Comparison of ENCODE assay signal across 1 cellular context in genomic region chr16:81378049-81378448, GRCh38.
TF ChIP-seq lines count a peak whose summit lies in the region.

No MANE protein-coding gene starts in this region.

TF ChIP-seq in SK-N-SH treated with all-trans-retinoic acid at 6 μM for 48 hours, 23 proteins besides CTCF, POLR2A, EP300 and RAD21 (continued from another document):
- TF ChIP-seq TSHZ2 (CRISPR knock-in tag; IDR thresholded peaks at IDR 0.05): no peak
- TF ChIP-seq OSR1 (CRISPR knock-in tag; IDR thresholded peaks at IDR 0.05): no peak
- TF ChIP-seq ZFP3 (CRISPR knock-in tag; IDR thresholded peaks at IDR 0.05): no peak
- TF ChIP-seq PPARA (CRISPR knock-in tag; IDR thresholded peaks at IDR 0.05; ENCODE audit: borderline replicate concordance): no peak
- TF ChIP-seq TCF4 (CRISPR knock-in tag; IDR thresholded peaks at IDR 0.05; ENCODE audit: borderline replicate concordance): no peak
- TF ChIP-seq, protein P1, sequence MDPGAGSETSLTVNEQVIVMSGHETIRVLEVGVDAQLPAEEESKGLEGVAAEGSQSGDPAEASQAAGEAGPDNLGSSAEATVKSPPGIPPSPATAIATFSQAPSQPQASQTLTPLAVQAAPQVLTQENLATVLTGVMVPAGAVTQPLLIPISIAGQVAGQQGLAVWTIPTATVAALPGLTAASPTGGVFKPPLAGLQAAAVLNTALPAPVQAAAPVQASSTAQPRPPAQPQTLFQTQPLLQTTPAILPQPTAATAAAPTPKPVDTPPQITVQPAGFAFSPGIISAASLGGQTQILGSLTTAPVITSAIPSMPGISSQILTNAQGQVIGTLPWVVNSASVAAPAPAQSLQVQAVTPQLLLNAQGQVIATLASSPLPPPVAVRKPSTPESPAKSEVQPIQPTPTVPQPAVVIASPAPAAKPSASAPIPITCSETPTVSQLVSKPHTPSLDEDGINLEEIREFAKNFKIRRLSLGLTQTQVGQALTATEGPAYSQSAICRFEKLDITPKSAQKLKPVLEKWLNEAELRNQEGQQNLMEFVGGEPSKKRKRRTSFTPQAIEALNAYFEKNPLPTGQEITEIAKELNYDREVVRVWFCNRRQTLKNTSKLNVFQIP (CRISPR knock-in tag; IDR thresholded peaks at IDR 0.05; ENCODE audit: borderline replicate concordance, low read depth): no peak
- TF ChIP-seq CSDC2 (CRISPR knock-in tag; IDR thresholded peaks at IDR 0.05): no peak
- no peak for TF ChIP-seq RARB (CRISPR knock-in tag; IDR thresholded peaks at IDR 0.05)
- TF ChIP-seq ESRRG (CRISPR knock-in tag; IDR thresholded peaks at IDR 0.05): no peak
- TF ChIP-seq, protein P2, sequence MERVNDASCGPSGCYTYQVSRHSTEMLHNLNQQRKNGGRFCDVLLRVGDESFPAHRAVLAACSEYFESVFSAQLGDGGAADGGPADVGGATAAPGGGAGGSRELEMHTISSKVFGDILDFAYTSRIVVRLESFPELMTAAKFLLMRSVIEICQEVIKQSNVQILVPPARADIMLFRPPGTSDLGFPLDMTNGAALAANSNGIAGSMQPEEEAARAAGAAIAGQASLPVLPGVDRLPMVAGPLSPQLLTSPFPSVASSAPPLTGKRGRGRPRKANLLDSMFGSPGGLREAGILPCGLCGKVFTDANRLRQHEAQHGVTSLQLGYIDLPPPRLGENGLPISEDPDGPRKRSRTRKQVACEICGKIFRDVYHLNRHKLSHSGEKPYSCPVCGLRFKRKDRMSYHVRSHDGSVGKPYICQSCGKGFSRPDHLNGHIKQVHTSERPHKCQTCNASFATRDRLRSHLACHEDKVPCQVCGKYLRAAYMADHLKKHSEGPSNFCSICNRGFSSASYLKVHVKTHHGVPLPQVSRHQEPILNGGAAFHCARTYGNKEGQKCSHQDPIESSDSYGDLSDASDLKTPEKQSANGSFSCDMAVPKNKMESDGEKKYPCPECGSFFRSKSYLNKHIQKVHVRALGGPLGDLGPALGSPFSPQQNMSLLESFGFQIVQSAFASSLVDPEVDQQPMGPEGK (CRISPR knock-in tag; IDR thresholded peaks at IDR 0.05; ENCODE audit: borderline replicate concordance): no peak
- no peak for TF ChIP-seq CSRNP3 (CRISPR knock-in tag; IDR thresholded peaks at IDR 0.05)
- TF ChIP-seq SNAI2 (CRISPR knock-in tag; IDR thresholded peaks at IDR 0.05): no peak
- TF ChIP-seq ZFP30 (CRISPR knock-in tag; IDR thresholded peaks at IDR 0.05): no peak
- TF ChIP-seq ZNF565 (CRISPR knock-in tag; conservative IDR thresholded peaks at IDR 0.05; ENCODE audit: low read depth): no peak
- TF ChIP-seq ZNF70 (CRISPR knock-in tag; IDR thresholded peaks at IDR 0.05): no peak
- TF ChIP-seq, protein P3, sequence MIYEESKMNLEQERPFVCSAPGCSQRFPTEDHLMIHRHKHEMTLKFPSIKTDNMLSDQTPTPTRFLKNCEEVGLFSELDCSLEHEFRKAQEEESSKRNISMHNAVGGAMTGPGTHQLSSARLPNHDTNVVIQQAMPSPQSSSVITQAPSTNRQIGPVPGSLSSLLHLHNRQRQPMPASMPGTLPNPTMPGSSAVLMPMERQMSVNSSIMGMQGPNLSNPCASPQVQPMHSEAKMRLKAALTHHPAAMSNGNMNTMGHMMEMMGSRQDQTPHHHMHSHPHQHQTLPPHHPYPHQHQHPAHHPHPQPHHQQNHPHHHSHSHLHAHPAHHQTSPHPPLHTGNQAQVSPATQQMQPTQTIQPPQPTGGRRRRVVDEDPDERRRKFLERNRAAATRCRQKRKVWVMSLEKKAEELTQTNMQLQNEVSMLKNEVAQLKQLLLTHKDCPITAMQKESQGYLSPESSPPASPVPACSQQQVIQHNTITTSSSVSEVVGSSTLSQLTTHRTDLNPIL (CRISPR knock-in tag; IDR thresholded peaks at IDR 0.05; ENCODE audit: low read depth): no peak
- no peak for TF ChIP-seq ARNTL (CRISPR knock-in tag; IDR thresholded peaks at IDR 0.05; ENCODE audit: borderline replicate concordance, low read depth)
